In the genomic region with DNA sequence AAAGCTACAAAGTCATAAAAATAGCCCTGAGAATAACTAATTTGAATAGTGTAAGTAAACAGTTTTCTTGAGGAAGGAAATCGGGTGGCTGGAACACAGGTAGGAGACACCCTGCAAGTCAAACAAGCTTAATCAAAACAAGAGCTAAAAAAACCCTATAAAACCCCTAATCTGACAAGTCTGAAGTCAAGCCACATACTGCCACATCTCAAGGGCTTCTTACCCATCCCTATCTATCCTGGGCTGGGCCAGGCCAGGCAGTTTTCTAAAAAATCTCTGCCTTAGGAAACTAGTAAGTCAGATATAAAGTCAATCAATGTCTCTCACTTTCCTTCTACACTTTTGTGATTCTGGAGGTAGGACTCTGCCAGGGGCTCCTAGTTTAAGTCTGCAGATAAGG, we compare ENCODE assay signal across 2 cellular contexts.
TF ChIP-seq lines count a peak whose summit lies in the region.

No MANE protein-coding gene starts in this region.

TF ChIP-seq in IMR-90, 13 proteins besides CTCF, POLR2A, EP300 and RAD21:
- TF ChIP-seq MAZ (IDR thresholded peaks at IDR 0.05; ENCODE audit: borderline replicate concordance, low read depth, low read length), result no peak
- TF ChIP-seq, protein P1, sequence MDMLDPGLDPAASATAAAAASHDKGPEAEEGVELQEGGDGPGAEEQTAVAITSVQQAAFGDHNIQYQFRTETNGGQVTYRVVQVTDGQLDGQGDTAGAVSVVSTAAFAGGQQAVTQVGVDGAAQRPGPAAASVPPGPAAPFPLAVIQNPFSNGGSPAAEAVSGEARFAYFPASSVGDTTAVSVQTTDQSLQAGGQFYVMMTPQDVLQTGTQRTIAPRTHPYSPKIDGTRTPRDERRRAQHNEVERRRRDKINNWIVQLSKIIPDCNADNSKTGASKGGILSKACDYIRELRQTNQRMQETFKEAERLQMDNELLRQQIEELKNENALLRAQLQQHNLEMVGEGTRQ (IDR thresholded peaks at IDR 0.05; ENCODE audit: low read depth, low read length), result no peak
- TF ChIP-seq MXI1 (IDR thresholded peaks at IDR 0.05; ENCODE audit: borderline replicate concordance, low read depth, low read length), result no peak
- no peak for TF ChIP-seq RCOR1 (IDR thresholded peaks at IDR 0.05; ENCODE audit: insufficient replicate concordance, low read length)
- TF ChIP-seq, protein P2, sequence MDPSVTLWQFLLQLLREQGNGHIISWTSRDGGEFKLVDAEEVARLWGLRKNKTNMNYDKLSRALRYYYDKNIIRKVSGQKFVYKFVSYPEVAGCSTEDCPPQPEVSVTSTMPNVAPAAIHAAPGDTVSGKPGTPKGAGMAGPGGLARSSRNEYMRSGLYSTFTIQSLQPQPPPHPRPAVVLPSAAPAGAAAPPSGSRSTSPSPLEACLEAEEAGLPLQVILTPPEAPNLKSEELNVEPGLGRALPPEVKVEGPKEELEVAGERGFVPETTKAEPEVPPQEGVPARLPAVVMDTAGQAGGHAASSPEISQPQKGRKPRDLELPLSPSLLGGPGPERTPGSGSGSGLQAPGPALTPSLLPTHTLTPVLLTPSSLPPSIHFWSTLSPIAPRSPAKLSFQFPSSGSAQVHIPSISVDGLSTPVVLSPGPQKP (IDR thresholded peaks at IDR 0.05; ENCODE audit: borderline replicate concordance, low read depth, low read length), result no peak
- no peak for TF ChIP-seq FOS (IDR thresholded peaks at IDR 0.05; ENCODE audit: low read depth, low read length)
- no peak for TF ChIP-seq RFX5 (IDR thresholded peaks at IDR 0.05; ENCODE audit: low read depth, low read length)
- TF ChIP-seq CHD1 (IDR thresholded peaks at IDR 0.05; ENCODE audit: low read depth, low read length), result no peak
- TF ChIP-seq NFE2L2 (IDR thresholded peaks at IDR 0.05; ENCODE audit: low read depth, low read length), result no peak
- TF ChIP-seq SMC3 (IDR thresholded peaks at IDR 0.05; ENCODE audit: low read depth, low read length), result no peak
- TF ChIP-seq BHLHE40 (IDR thresholded peaks at IDR 0.05; ENCODE audit: low read depth, low read length), result no peak
- no peak for TF ChIP-seq CEBPB (IDR thresholded peaks at IDR 0.05; ENCODE audit: low read depth, low read length)
- TF ChIP-seq MAFK (IDR thresholded peaks at IDR 0.05; ENCODE audit: low read depth, low read length), result no peak
TF ChIP-seq in IMR-90: peak in this region for 0.

TF ChIP-seq in endothelial cell of umbilical vein, 7 proteins besides CTCF, POLR2A, EP300 and RAD21:
- TF ChIP-seq POLR2AphosphoS5 (IDR thresholded peaks at IDR 0.05; ENCODE audit: insufficient read depth, low read depth, low read length), result no peak
- no peak for TF ChIP-seq MYC (IDR thresholded peaks at IDR 0.05; ENCODE audit: low read depth, low read length)
- TF ChIP-seq EZH2 (IDR thresholded peaks at IDR 0.05; ENCODE audit: borderline replicate concordance, low read depth, low read length, severe bottlenecking), result no peak
- TF ChIP-seq FOS (IDR thresholded peaks at IDR 0.05; ENCODE audit: borderline replicate concordance, insufficient read depth, low read length), result no peak
- TF ChIP-seq, protein P3, sequence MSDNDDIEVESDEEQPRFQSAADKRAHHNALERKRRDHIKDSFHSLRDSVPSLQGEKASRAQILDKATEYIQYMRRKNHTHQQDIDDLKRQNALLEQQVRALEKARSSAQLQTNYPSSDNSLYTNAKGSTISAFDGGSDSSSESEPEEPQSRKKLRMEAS (IDR thresholded peaks at IDR 0.05; ENCODE audit: insufficient read depth, insufficient read length), result no peak
- TF ChIP-seq JUN (IDR thresholded peaks at IDR 0.05; ENCODE audit: borderline replicate concordance, insufficient read depth, insufficient read length, low read depth), result no peak
- no peak for TF ChIP-seq GATA2 (IDR thresholded peaks at IDR 0.05; ENCODE audit: insufficient read depth, insufficient read length, low read depth, low read length)
